ENCODE assay signal across 8 cellular contexts in the genomic region with DNA sequence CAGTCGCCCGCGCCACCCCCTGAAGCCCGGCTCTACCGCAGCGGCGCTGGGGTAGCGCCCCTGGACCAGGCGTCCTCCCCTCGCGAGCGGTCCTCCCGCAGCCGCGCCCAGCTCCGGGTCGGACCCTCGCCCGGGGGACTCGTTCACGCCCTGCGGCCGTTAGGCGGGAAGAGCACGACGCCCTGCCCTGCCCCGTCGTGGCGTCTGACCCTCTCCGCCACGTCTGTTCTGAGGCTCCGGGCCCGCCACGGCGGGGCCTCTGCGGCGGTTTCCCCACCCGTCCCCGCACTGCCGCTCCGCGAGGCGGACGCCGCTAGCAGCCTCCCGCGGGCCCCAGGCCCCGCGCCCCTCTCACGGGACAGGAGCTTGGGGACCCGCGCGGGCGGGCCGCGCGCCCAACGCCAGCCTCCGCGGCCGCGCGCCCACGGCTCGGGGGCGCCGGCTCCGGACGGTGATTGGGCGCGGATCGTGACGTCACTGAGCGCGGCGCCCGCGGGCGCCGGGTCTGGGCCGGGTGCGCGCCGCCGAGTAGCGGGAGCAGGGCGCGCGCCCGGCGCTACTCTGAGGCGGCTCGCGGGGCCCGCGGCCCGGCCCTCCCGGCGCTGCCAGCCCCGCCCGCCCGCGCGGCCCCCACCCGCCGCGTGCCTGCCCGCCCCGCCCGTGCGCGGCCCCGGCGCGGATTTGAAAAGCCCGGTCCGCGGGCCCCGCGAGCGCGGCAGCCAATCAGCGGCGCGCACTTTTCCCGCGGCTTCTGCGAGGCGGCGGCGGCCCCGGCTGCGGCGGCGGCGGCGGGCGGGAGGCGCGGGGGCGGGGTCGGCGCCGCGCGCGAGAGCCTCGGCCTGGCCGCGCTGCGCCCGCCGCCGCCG. TPM values are rescaled to one million over a fixed set of nuclear protein-coding genes. Genes with fewer than 3 reads are reported as not detected.
DNase-seq lines count a peak whose midpoint lies in the region; ATAC-seq and TF ChIP-seq lines count a peak whose summit lies in the region.

A gene (plus strand): TSS at position 816 of the 866 bp plus-strand sequence. CDS start 29,262 bp downstream, outside the sequence.

- ATAC-seq in DND-41 (ENCODE audit: insufficient read depth, low read depth) (peak; percentile 64), GM21786 (IDR thresholded peaks at IDR 0.05; ENCODE audit: unreplicated experiment) (peak; percentile 57)
- ATAC-seq in naive thymus-derived CD8-positive, alpha-beta T cell: peak; percentile 67 to 76
- peak; percentile 70 to 75 for ATAC-seq in stimulated activated naive B cell treated with anti-CD40 and anti-IgM and Interleukin-4, amounts not matched to agents 10 μg/mL and 1 μg/mL and 100 μg/mL, for 72 hours (replicated peaks)

- H3K27me3 ChIP-seq in DND-41 (ENCODE audit: insufficient read depth, low read length, poor library complexity) (peaks cover 2% of the 10 kb centered on the region), KMS-11 (ENCODE audit: insufficient read depth, low read depth) (no peaks in the 10 kb centered on the region), fibroblast of lung (ENCODE audit: control insufficient read depth, insufficient read depth, low read length) (no peaks in the 10 kb centered on the region)

- H3K9ac ChIP-seq in DND-41 (ENCODE audit: low read depth, low read length): peak within 1 kb of the TSS; percentile 100
- peak within 1 kb of the TSS; percentile 74 for H3K9ac ChIP-seq in KMS-11
- peak within 1 kb of the TSS; percentile 90 for H3K9ac ChIP-seq in fibroblast of lung (ENCODE audit: insufficient read depth, low read length)

- H3K36me3 ChIP-seq in DND-41 (ENCODE audit: insufficient read depth, low read length) (peaks cover 25% of the 10 kb centered on the region), KMS-11 (ENCODE audit: insufficient read depth) (no peaks in the 10 kb centered on the region), fibroblast of lung (ENCODE audit: control insufficient read depth, insufficient read depth, low read length) (no peaks in the 10 kb centered on the region)

- H3K27ac Mint-ChIP-seq in activated T-helper 1 cell treated with anti-CD3 and anti-CD28 coated beads, Interleukin-12 subunit alpha, Interleukin-12 subunit beta, Interleukin-2, Interleukin-4 antibody, amounts not matched to agents 30 ng/mL and 10 ng/mL and 1 ng/mL, durations not matched to agents 14 hours and 24 hours and 36 hours: peak within 1 kb of the TSS; percentile 100
- peak within 1 kb of the TSS; percentile 90 to 98 (median 95) for H3K27ac Mint-ChIP-seq in naive thymus-derived CD8-positive, alpha-beta T cell
- peak within 1 kb of the TSS; percentile 89 for H3K27ac Mint-ChIP-seq in stimulated activated naive B cell treated with anti-CD40 and anti-IgM and Interleukin-4, amounts not matched to agents 10 μg/mL and 1 μg/mL and 100 μg/mL, for 72 hours

- peaks cover 35% of the 10 kb centered on the region for H4K20me1 ChIP-seq in DND-41 (ENCODE audit: insufficient read depth, low read length)
- H4K20me1 ChIP-seq in KMS-11 (ENCODE audit: insufficient read depth): peaks cover 29% of the 10 kb centered on the region
- H4K20me1 ChIP-seq in fibroblast of lung (ENCODE audit: control insufficient read depth, extremely low read depth, insufficient read depth, low read length): no peaks in the 10 kb centered on the region

- H3K27me3 Mint-ChIP-seq in activated T-helper 1 cell treated with anti-CD3 and anti-CD28 coated beads, Interleukin-12 subunit alpha, Interleukin-12 subunit beta, Interleukin-2, Interleukin-4 antibody, amounts not matched to agents 30 ng/mL and 10 ng/mL and 1 ng/mL, durations not matched to agents 14 hours and 24 hours and 36 hours (ENCODE audit: insufficient read depth): peaks cover 1% of the 10 kb centered on the region
- H3K27me3 Mint-ChIP-seq in naive thymus-derived CD8-positive, alpha-beta T cell: peaks cover 0 to 3% (median 0%) of the 10 kb centered on the region in 5 donors
- H3K27me3 Mint-ChIP-seq in stimulated activated naive B cell treated with anti-CD40 and anti-IgM and Interleukin-4, amounts not matched to agents 10 μg/mL and 1 μg/mL and 100 μg/mL, for 72 hours: no peaks in the 10 kb centered on the region

- no peaks in the 10 kb centered on the region for H3K9me3 ChIP-seq in DND-41 (ENCODE audit: insufficient read depth, low read length, severe bottlenecking)
- no peaks in the 10 kb centered on the region for H3K9me3 ChIP-seq in fibroblast of lung (ENCODE audit: control insufficient read depth, insufficient read depth, low read depth, low read length)

- POLR2A ChIA-PET in naive thymus-derived CD8-positive, alpha-beta T cell (lab: Charles Lee): interaction anchor here (0.5 to 2.3 kb wide), 14 partner anchors 8 to 1093 kb away, joined by 3 to 57 read pairs (median 4); a partner anchor contains a TSS

- H3K9me3 Mint-ChIP-seq in activated T-helper 1 cell treated with anti-CD3 and anti-CD28 coated beads, Interleukin-12 subunit alpha, Interleukin-12 subunit beta, Interleukin-2, Interleukin-4 antibody, amounts not matched to agents 30 ng/mL and 10 ng/mL and 1 ng/mL, durations not matched to agents 14 hours and 24 hours and 36 hours: no peaks in the 10 kb centered on the region
- no peaks in the 10 kb centered on the region for H3K9me3 Mint-ChIP-seq in naive thymus-derived CD8-positive, alpha-beta T cell
- no peaks in the 10 kb centered on the region for H3K9me3 Mint-ChIP-seq in stimulated activated naive B cell treated with anti-CD40 and anti-IgM and Interleukin-4, amounts not matched to agents 10 μg/mL and 1 μg/mL and 100 μg/mL, for 72 hours

- H3K4me1 ChIP-seq in DND-41 (ENCODE audit: insufficient read depth, low read length) (peaks cover 47% of the 10 kb centered on the region), KMS-11 (ENCODE audit: low read depth, poor library complexity, severe bottlenecking) (peaks cover 48% of the 10 kb centered on the region), fibroblast of lung (ENCODE audit: control insufficient read depth, extremely low read depth, insufficient read depth, low read length) (peaks cover 5% of the 10 kb centered on the region)

- H2AFZ ChIP-seq in DND-41 (ENCODE audit: low read depth, low read length): peak within 1 kb of the TSS; percentile 74
- peak within 1 kb of the TSS; percentile 14; the same call in 1 of the 2 replicates for H2AFZ ChIP-seq in KMS-11 (ENCODE audit: low read depth)
- peak within 1 kb of the TSS; percentile 68 for H2AFZ ChIP-seq in fibroblast of lung (ENCODE audit: low read length)

- intact Hi-C loops in activated T-helper 1 cell treated with anti-CD3 and anti-CD28 coated beads, Interleukin-12 subunit alpha, Interleukin-12 subunit beta, Interleukin-2, Interleukin-4 antibody, amounts not matched to agents 30 ng/mL and 10 ng/mL and 1 ng/mL, durations not matched to agents 14 hours and 24 hours and 36 hours (cut with micrococcal nuclease): loop anchor here (1.0 to 10.0 kb wide), 11 partner anchors 15 to 1204 kb away; a partner anchor contains a TSS

- no peak for TF ChIP-seq CTCF in DND-41 (IDR thresholded peaks at IDR 0.05; ENCODE audit: borderline replicate concordance, extremely low read depth, low read length, poor library complexity, severe bottlenecking)
- TF ChIP-seq CTCF in KMS-11 (conservative IDR thresholded peaks at IDR 0.05; ENCODE audit: low read depth, low read length): no peak
- no peak for TF ChIP-seq CTCF in fibroblast of lung (conservative IDR thresholded peaks at IDR 0.05 in 1 of 2, IDR thresholded peaks at IDR 0.05 in 1 of 2; ENCODE audit: low read depth in 1 of 2, low read length in 2 of 2)

- peak within 1 kb of the TSS; percentile 100 for H3K4me3 Mint-ChIP-seq in activated T-helper 1 cell treated with anti-CD3 and anti-CD28 coated beads, Interleukin-12 subunit alpha, Interleukin-12 subunit beta, Interleukin-2, Interleukin-4 antibody, amounts not matched to agents 30 ng/mL and 10 ng/mL and 1 ng/mL, durations not matched to agents 14 hours and 24 hours and 36 hours
- H3K4me3 Mint-ChIP-seq in naive thymus-derived CD8-positive, alpha-beta T cell: peak within 1 kb of the TSS; percentile 75 to 92 (median 87)
- peak within 1 kb of the TSS; percentile 91 to 93 for H3K4me3 Mint-ChIP-seq in stimulated activated naive B cell treated with anti-CD40 and anti-IgM and Interleukin-4, amounts not matched to agents 10 μg/mL and 1 μg/mL and 100 μg/mL, for 72 hours

- peak within 1 kb of the TSS; percentile 87 to 90 for H3K4me3 ChIP-seq in DND-41 (ENCODE audit: low read depth in 1 of 2, low read length in 2 of 2)
- no peak within 1 kb of the TSS for H3K4me3 ChIP-seq in KMS-11 (IDR thresholded peaks at IDR 0.05; ENCODE audit: insufficient read depth, low read depth, low read length)
- H3K4me3 ChIP-seq in fibroblast of lung (replicated peaks in 1 of 4; ENCODE audit: control extremely low read depth in 1 of 4, insufficient read depth in 1 of 4, low read depth in 3 of 4, low read length in 4 of 4): peak within 1 kb of the TSS; percentile 82 to 84 (median 83)

- peak within 1 kb of the TSS; percentile 100 for H3K27ac ChIP-seq in DND-41 (ENCODE audit: low read length)
- H3K27ac ChIP-seq in KMS-11: peak within 1 kb of the TSS; percentile 75
- H3K27ac ChIP-seq in fibroblast of lung (ENCODE audit: insufficient read depth, low read length): peak within 1 kb of the TSS; percentile 90

- H3K79me2 ChIP-seq in DND-41 (ENCODE audit: insufficient read depth, low read length): peaks cover 55% of the 10 kb centered on the region
- peaks cover 83% of the 10 kb centered on the region for H3K79me2 ChIP-seq in KMS-11 (ENCODE audit: insufficient read depth, low read depth)
- H3K79me2 ChIP-seq in fibroblast of lung (ENCODE audit: control insufficient read depth, insufficient read depth, low read length): peaks cover 39% of the 10 kb centered on the region

- H3K4me2 ChIP-seq in DND-41 (ENCODE audit: insufficient read depth, low read length) (peak within 1 kb of the TSS; percentile 85), KMS-11 (peak within 1 kb of the TSS; percentile 50), fibroblast of lung (ENCODE audit: extremely low read depth, insufficient read depth, low read length) (peak within 1 kb of the TSS; percentile 82)

- DNase-seq in DND-41 (peak; percentile 90), RPMI8226 (peak; percentile 90), fibroblast of lung (ENCODE audit: low read depth in 2 of 2) (peak; percentile 85 to 87)
- peak; percentile 89 for DNase-seq in activated T-helper 1 cell treated with anti-CD3 and anti-CD28 coated beads, Interleukin-12 subunit alpha, Interleukin-12 subunit beta, Interleukin-2, Interleukin-4 antibody, amounts not matched to agents 30 ng/mL and 10 ng/mL and 1 ng/mL, durations not matched to agents 14 hours and 24 hours and 36 hours (ENCODE audit: low spot score)
- DNase-seq in naive thymus-derived CD8-positive, alpha-beta T cell: peak; percentile 76 to 93 (median 88)
- DNase-seq in stimulated activated naive B cell treated with anti-CD40 and anti-IgM and Interleukin-4, amounts not matched to agents 10 μg/mL and 1 μg/mL and 100 μg/mL, for 72 hours: peak; percentile 85

- peaks cover 38% of the 10 kb centered on the region for H3K4me1 Mint-ChIP-seq in activated T-helper 1 cell treated with anti-CD3 and anti-CD28 coated beads, Interleukin-12 subunit alpha, Interleukin-12 subunit beta, Interleukin-2, Interleukin-4 antibody, amounts not matched to agents 30 ng/mL and 10 ng/mL and 1 ng/mL, durations not matched to agents 14 hours and 24 hours and 36 hours (ENCODE audit: low read depth)
- peaks cover 9 to 35% (median 34%) of the 10 kb centered on the region in 4 donors for H3K4me1 Mint-ChIP-seq in naive thymus-derived CD8-positive, alpha-beta T cell
- peaks cover 18 to 33% of the 10 kb centered on the region in 2 donors for H3K4me1 Mint-ChIP-seq in stimulated activated naive B cell treated with anti-CD40 and anti-IgM and Interleukin-4, amounts not matched to agents 10 μg/mL and 1 μg/mL and 100 μg/mL, for 72 hours

- peaks cover 16% of the 10 kb centered on the region for H3K36me3 Mint-ChIP-seq in activated T-helper 1 cell treated with anti-CD3 and anti-CD28 coated beads, Interleukin-12 subunit alpha, Interleukin-12 subunit beta, Interleukin-2, Interleukin-4 antibody, amounts not matched to agents 30 ng/mL and 10 ng/mL and 1 ng/mL, durations not matched to agents 14 hours and 24 hours and 36 hours (ENCODE audit: low read depth)
- no peaks in the 10 kb centered on the region for H3K36me3 Mint-ChIP-seq in naive thymus-derived CD8-positive, alpha-beta T cell
- peaks cover 5 to 7% of the 10 kb centered on the region in 2 donors for H3K36me3 Mint-ChIP-seq in stimulated activated naive B cell treated with anti-CD40 and anti-IgM and Interleukin-4, amounts not matched to agents 10 μg/mL and 1 μg/mL and 100 μg/mL, for 72 hours

RNA-seq across cellular contexts. Expression of the gene that starts here (rescaled TPM):
- 200 and 202 TPM in 2 replicates for total RNA-seq in activated T-helper 1 cell treated with anti-CD3 and anti-CD28 coated beads, Interleukin-12 subunit alpha, Interleukin-12 subunit beta, Interleukin-2, Interleukin-4 antibody, amounts not matched to agents 30 ng/mL and 10 ng/mL and 1 ng/mL, durations not matched to agents 14 hours and 24 hours and 36 hours
- 43.7 and 68.4 TPM in 2 replicates for total RNA-seq in fibroblast of lung
- 26.6 and 53.5 TPM in 2 replicates for polyA plus RNA-seq in fibroblast of lung
- polyA plus RNA-seq in fibroblast of lung (2012): 27.8 and 55.0 TPM in 2 replicates
- polyA minus RNA-seq in fibroblast of lung (ENCODE audit: low replicate concordance): 30.4 and 87.4 TPM in 2 replicates
- 10 to 100 TPM; 33.3 to 37.4 TPM for total RNA-seq in naive thymus-derived CD8-positive, alpha-beta T cell
- 1 to 10 TPM; 3.8 to 5.4 (median 3.9) TPM for polyA plus RNA-seq in naive thymus-derived CD8-positive, alpha-beta T cell

Comparison
In these comparisons a context has a peak if more than half of its experiments do, and no peak if none do; other contexts are left out.
1. H2AFZ ChIP-seq: peak in every context shown above with its lines; median percentile 74 in DND-41; 68 in fibroblast of lung; 14 in KMS-11.